8 cellular contexts compared by ENCODE assay signal in the genomic region with DNA sequence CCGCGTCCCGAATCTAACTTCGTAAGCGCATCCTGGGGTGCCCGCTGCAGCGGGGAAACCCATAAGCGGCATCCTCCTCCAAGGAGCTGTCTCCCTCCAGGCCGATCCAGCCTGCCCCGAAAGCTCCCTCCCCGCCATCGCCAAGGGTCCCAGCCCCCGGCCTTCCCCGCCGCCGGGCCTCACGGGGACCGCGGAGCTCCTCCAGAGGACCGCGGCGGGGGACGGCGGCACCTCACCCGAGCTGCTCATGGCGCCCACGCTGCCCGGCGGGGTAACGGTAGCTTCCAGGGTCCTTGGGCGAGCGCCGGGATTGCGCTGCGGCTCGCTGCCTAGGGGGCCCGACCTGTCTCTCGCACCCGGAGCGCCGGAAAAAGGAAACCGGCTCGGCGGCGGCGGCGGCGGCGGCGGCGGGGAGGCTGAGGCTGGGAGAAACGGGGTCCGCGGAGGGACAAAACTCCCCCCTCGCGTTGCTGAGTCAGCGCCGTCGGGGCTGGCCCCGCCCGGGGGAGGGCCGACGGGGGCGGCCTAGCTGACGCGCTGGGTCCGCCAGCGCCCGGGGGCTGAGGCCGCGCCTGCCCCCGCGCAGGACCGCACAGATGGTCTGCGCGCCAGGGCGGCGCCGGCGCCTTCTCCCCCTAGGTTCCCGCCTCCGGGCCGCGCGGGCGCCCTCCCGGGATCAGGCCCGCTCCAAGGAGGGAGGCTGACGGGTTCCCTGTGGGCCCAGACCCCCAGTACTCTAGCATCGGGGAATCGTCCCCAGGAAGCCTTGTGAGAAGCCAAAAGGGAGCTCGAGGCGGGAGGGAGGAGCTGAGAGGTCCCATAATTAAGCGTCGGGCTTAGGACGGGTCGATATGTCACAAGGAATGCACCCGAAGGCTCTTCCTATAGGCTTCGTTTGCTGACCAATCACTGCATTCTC. TPM values are rescaled to one million over a fixed set of nuclear protein-coding genes. Genes with fewer than 3 reads are reported as not detected.
DNase-seq lines count a peak whose midpoint lies in the region; ATAC-seq, FAIRE-seq and TF ChIP-seq lines count a peak whose summit lies in the region.

Gene BLMH, minus strand, starts transcription at position 374 of the 919 bp plus-strand sequence. Its CDS starts 125 bp downstream, at position 249.

- intact Hi-C loops in dorsolateral prefrontal cortex (cut with DNase I), result loop anchor here in 1 of 2 donors (10.0 kb wide), 1 partner anchor 177 kb away; the partner anchor contains the start of gene NSRP1
- intact Hi-C loops in right lobe of liver (cut with DNase I), result no loop called here

- TF ChIP-seq CTCF in dorsolateral prefrontal cortex (IDR thresholded peaks at IDR 0.05 in 54 of 56, conservative IDR thresholded peaks at IDR 0.05 in 2 of 56; ENCODE audit: low read depth in 1 of 56, partially characterized antibody in 56 of 56) (peak in 16 of 56 donors; percentile 2 to 46 (median 20)), right lobe of liver (IDR thresholded peaks at IDR 0.05) (no peak)

- peak; percentile 21 for FAIRE-seq in GM18507 (lab: Jason Lieb, UNC)

- H3K36me3 ChIP-seq in right lobe of liver, result peaks cover 0 to under 1% (median 0%) of the 10 kb centered on the region in 4 donors

- H3K27me3 ChIP-seq in dorsolateral prefrontal cortex, result no peaks in the 10 kb centered on the region
- no peaks in the 10 kb centered on the region for H3K27me3 ChIP-seq in right lobe of liver

- H3K27ac ChIP-seq in dorsolateral prefrontal cortex (peak within 1 kb of the TSS in 57 of 59 donors; percentile 6 to 92 (median 77)), right lobe of liver (peak within 1 kb of the TSS in 2 of 3 donors; percentile 36 to 52)

- H3K9me3 ChIP-seq in right lobe of liver, result no peaks in the 10 kb centered on the region

- DNase-seq in 8988T, result peak; percentile 73
- peak; percentile 92 for DNase-seq in GM18507 (ENCODE audit: extremely low spot score, insufficient read length, low read depth)
- DNase-seq in NCI-H510A treated with DMSO at 0.1 percent for 48 hours (lab: John Stamatoyannopoulos, UW), result peak; percentile 67
- peak; percentile 82 to 87 for DNase-seq in activated CD4-positive, alpha-beta T cell treated with anti-CD3 and anti-CD28 coated beads, Interleukin-2, amount 50 U/mL, for 48 hours
- DNase-seq in dorsolateral prefrontal cortex, result peak; percentile 55 to 87 (median 64)
- peak; percentile 79 to 84 (median 79) for DNase-seq in right lobe of liver
- DNase-seq in stimulated activated CD4-positive, alpha-beta T cell treated with anti-CD3 and anti-CD28 coated beads, Interleukin-4, amount 100 ng/mL, for 24 hours, result peak; percentile 84

- ATAC-seq in HG03039 (IDR thresholded peaks at IDR 0.05; ENCODE audit: unreplicated experiment), result peak; percentile 76
- peak; percentile 91 to 94 (median 92) for ATAC-seq in right lobe of liver

- H3K4me3 ChIP-seq in dorsolateral prefrontal cortex (peak within 1 kb of the TSS; percentile 48 to 99 (median 92)), right lobe of liver (peak within 1 kb of the TSS; percentile 71 to 90 (median 77))

- H3K4me1 ChIP-seq in right lobe of liver, result peaks cover 0 to 10% (median 0%) of the 10 kb centered on the region in 4 donors

- peak; percentile 58 for TF ChIP-seq POLR2A in right lobe of liver (IDR thresholded peaks at IDR 0.05)

- 8% methylated on average over 19 of the region's 99 CpGs for WGBS in right lobe of liver (ENCODE audit: insufficient coverage, low coverage, low lambda C conversion rate, missing lambda C conversion rate)

RNA-seq across cellular contexts. Expression of gene BLMH, which starts in this region (rescaled TPM):
- total RNA-seq in dorsolateral prefrontal cortex, result 10 to 100 TPM; 21.8 to 42.7 (median 30.8) TPM
- total RNA-seq in right lobe of liver, result 1 to 10 TPM; 7.0 to 9.2 (median 7.3) TPM

Comparison
In these comparisons a context has a peak if more than half of its experiments do, and no peak if none do; other contexts are left out.
1. Peak in every context shown above with its lines: DNase-seq, ATAC-seq, H3K4me3 ChIP-seq and H3K27ac ChIP-seq.